2 cellular contexts compared by ENCODE assay signal in genomic region chr1:42456754-42457089, GRCh38.
TF ChIP-seq lines count a peak whose summit lies in the region.

No MANE protein-coding gene starts in this region.

TF ChIP-seq in Ishikawa, 13 proteins besides CTCF, POLR2A, EP300 and RAD21:
- TF ChIP-seq TAF1 (IDR thresholded peaks at IDR 0.05; ENCODE audit: low read depth) (peak; percentile 23; the same call in 1 of the 2 replicates), NFIC (IDR thresholded peaks at IDR 0.05) (no peak), CEBPB (IDR thresholded peaks at IDR 0.05) (no peak), TEAD4 (IDR thresholded peaks at IDR 0.05) (no peak), TCF12 (IDR thresholded peaks at IDR 0.05; ENCODE audit: low read depth) (0 out of 2 replicates have a peak, but pooled peaks have one; percentile 3), YY1 (IDR thresholded peaks at IDR 0.05; ENCODE audit: low read depth) (no peak), CREB1 (IDR thresholded peaks at IDR 0.05; ENCODE audit: low read depth) (no peak)
- TF ChIP-seq, protein P1, sequence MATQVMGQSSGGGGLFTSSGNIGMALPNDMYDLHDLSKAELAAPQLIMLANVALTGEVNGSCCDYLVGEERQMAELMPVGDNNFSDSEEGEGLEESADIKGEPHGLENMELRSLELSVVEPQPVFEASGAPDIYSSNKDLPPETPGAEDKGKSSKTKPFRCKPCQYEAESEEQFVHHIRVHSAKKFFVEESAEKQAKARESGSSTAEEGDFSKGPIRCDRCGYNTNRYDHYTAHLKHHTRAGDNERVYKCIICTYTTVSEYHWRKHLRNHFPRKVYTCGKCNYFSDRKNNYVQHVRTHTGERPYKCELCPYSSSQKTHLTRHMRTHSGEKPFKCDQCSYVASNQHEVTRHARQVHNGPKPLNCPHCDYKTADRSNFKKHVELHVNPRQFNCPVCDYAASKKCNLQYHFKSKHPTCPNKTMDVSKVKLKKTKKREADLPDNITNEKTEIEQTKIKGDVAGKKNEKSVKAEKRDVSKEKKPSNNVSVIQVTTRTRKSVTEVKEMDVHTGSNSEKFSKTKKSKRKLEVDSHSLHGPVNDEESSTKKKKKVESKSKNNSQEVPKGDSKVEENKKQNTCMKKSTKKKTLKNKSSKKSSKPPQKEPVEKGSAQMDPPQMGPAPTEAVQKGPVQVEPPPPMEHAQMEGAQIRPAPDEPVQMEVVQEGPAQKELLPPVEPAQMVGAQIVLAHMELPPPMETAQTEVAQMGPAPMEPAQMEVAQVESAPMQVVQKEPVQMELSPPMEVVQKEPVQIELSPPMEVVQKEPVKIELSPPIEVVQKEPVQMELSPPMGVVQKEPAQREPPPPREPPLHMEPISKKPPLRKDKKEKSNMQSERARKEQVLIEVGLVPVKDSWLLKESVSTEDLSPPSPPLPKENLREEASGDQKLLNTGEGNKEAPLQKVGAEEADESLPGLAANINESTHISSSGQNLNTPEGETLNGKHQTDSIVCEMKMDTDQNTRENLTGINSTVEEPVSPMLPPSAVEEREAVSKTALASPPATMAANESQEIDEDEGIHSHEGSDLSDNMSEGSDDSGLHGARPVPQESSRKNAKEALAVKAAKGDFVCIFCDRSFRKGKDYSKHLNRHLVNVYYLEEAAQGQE (IDR thresholded peaks at IDR 0.05; ENCODE audit: low read depth): no peak
- TF ChIP-seq, protein P2, sequence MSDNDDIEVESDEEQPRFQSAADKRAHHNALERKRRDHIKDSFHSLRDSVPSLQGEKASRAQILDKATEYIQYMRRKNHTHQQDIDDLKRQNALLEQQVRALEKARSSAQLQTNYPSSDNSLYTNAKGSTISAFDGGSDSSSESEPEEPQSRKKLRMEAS (IDR thresholded peaks at IDR 0.05): no peak

TF ChIP-seq in GM12878, 131 proteins besides CTCF, POLR2A, EP300 and RAD21:
- TF ChIP-seq POLR2AphosphoS5 (IDR thresholded peaks at IDR 0.05; ENCODE audit: low read length) (peak; percentile 54; the same call in 1 of the 2 replicates), GABPA (IDR thresholded peaks at IDR 0.05; ENCODE audit: low read depth) (0 out of 2 replicates have a peak, but pooled peaks have one; percentile 29), PML (IDR thresholded peaks at IDR 0.05; ENCODE audit: low read length) (no peak; the same call in 1 of the 2 replicates), IRF5 (IDR thresholded peaks at IDR 0.05; ENCODE audit: borderline replicate concordance) (no peak), KAT2A (conservative IDR thresholded peaks at IDR 0.05; ENCODE audit: control insufficient read depth, low read depth, low read length) (no peak), ZNF622 (IDR thresholded peaks at IDR 0.05) (no peak), GATAD2B (conservative IDR thresholded peaks at IDR 0.05; ENCODE audit: low read depth) (peak; percentile 19), ZNF687 (IDR thresholded peaks at IDR 0.05) (no peak), HCFC1 (IDR thresholded peaks at IDR 0.05; ENCODE audit: low read length) (0 out of 2 replicates have a peak, but pooled peaks have one; percentile 8), CBX5 (IDR thresholded peaks at IDR 0.05; ENCODE audit: low read depth) (0 out of 2 replicates have a peak, but pooled peaks have one; percentile 16), WRNIP1 (IDR thresholded peaks at IDR 0.05; ENCODE audit: borderline replicate concordance, low read depth, low read length) (no peak), E4F1 (IDR thresholded peaks at IDR 0.05; ENCODE audit: borderline replicate concordance, partially characterized antibody) (peak; percentile 82), HDGF (IDR thresholded peaks at IDR 0.05) (peak; percentile 46; the same call in 1 of the 2 replicates), LARP7 (IDR thresholded peaks at IDR 0.05) (peak; percentile 4; the same call in 1 of the 2 replicates), SPI1 (IDR thresholded peaks at IDR 0.05; ENCODE audit: borderline replicate concordance, insufficient read depth, low read depth, low read length) (peak; percentile 50), NBN (IDR thresholded peaks at IDR 0.05) (peak; percentile 5; the same call in 1 of the 2 replicates), MEF2A (IDR thresholded peaks at IDR 0.05; ENCODE audit: insufficient read depth, low read depth, low read length) (no peak), RUNX3 (IDR thresholded peaks at IDR 0.05; ENCODE audit: low read length) (peak; percentile 30; the same call in 1 of the 2 replicates), IRF4 (IDR thresholded peaks at IDR 0.05; ENCODE audit: low read depth, low read length) (no peak), NR2C1 (IDR thresholded peaks at IDR 0.05) (peak; percentile 62), MLLT1 (IDR thresholded peaks at IDR 0.05) (no peak; the same call in 1 of the 2 replicates), TAF1 (IDR thresholded peaks at IDR 0.05; ENCODE audit: borderline replicate concordance, low read depth, low read length) (peak; percentile 43; the same call in 1 of the 2 replicates), ZNF217 (IDR thresholded peaks at IDR 0.05) (no peak)
- TF ChIP-seq, protein P3, sequence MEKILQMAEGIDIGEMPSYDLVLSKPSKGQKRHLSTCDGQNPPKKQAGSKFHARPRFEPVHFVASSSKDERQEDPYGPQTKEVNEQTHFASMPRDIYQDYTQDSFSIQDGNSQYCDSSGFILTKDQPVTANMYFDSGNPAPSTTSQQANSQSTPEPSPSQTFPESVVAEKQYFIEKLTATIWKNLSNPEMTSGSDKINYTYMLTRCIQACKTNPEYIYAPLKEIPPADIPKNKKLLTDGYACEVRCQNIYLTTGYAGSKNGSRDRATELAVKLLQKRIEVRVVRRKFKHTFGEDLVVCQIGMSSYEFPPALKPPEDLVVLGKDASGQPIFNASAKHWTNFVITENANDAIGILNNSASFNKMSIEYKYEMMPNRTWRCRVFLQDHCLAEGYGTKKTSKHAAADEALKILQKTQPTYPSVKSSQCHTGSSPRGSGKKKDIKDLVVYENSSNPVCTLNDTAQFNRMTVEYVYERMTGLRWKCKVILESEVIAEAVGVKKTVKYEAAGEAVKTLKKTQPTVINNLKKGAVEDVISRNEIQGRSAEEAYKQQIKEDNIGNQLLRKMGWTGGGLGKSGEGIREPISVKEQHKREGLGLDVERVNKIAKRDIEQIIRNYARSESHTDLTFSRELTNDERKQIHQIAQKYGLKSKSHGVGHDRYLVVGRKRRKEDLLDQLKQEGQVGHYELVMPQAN (conservative IDR thresholded peaks at IDR 0.05): 0 out of 2 replicates have a peak, but pooled peaks have one; percentile 38
TF ChIP-seq in GM12878: peak in this region for 14.
